In genomic region chr3:120192159-120192558, GRCh38 we compare ENCODE assay signal across 19 cellular contexts.
A peak's percentile ranks its signal among the peaks of the same experiment; 100 is the strongest.
DNase-seq lines count a peak whose midpoint lies in the region; ATAC-seq and TF ChIP-seq lines count a peak whose summit lies in the region.
"Had no signal": no experiment of that assay in that cellular context is flagged by ENCODE, and none has a peak within 500 bp of the region (broad histone marks: within the 10 kb centered on the region; RNA-seq: fewer than 3 reads in every experiment).

No MANE protein-coding gene starts in this region.

- H4K20me1 ChIP-seq in osteoblast (ENCODE audit: insufficient read depth, low read length) (no peaks in the 10 kb centered on the region), SK-N-SH (ENCODE audit: insufficient read depth) (no peaks in the 10 kb centered on the region)

- no peak for ATAC-seq in HG03439 (IDR thresholded peaks at IDR 0.05; ENCODE audit: unreplicated experiment)
- ATAC-seq: GM12878, SK-N-SH treated with all-trans-retinoic acid at 6 μM for 48 hours had no signal

- POLR2A ChIA-PET in SK-N-SH (lab: Yijun Ruan, JAX): interaction anchor here (1.0 kb wide), 1 partner anchor 96 kb away, joined by 3 read pairs; no protein-coding TSS in a partner anchor

- H3K4me1 ChIP-seq in osteoblast (ENCODE audit: insufficient read depth, low read length) (no peaks in the 10 kb centered on the region), SK-N-SH (ENCODE audit: control insufficient read depth in 1 of 2, insufficient read depth in 2 of 2, low read depth in 1 of 2, low read length in 1 of 2) (no peaks in the 10 kb centered on the region)

- peak; percentile 46 for DNase-seq in AG20443 (ENCODE audit: low spot score)
- DNase-seq in HCEC 1CT: peak; percentile 24
- peak; percentile 65 for DNase-seq in amniotic epithelial cell (ENCODE audit: low read depth)
- DNase-seq in osteoblast (ENCODE audit: insufficient read length, low spot score, missing footprints): peak; percentile 42
- no peak for DNase-seq in NCI-H2029 treated with DMSO at 0.1 percent for 48 hours (lab: John Stamatoyannopoulos, UW)
- no peak for DNase-seq in SK-N-SH
- DNase-seq in SKM-1 treated with dmso at 0.1 percent for 144 hours (lab: John Stamatoyannopoulos, UW; ENCODE audit: unreplicated experiment): no peak
- DNase-seq: DMS79 treated with DMSO at 0.1 percent for 48 hours; GDM1; H9; NCI-H1105 treated with DMSO at 0.1 percent for 48 hours; NCI-H1694; NCI-H748 treated with DMSO at 0.1 percent for 48 hours; NK-92 treated with Interleukin-12 subunit alpha and Interleukin-12 subunit beta, amount 100 ng/mL, for 24 hours; SHP77 treated with DMSO at 0.1 percent for 48 hours; T-helper 1 cell had no signal

- no peaks in the 10 kb centered on the region for H3K79me2 ChIP-seq in osteoblast (ENCODE audit: insufficient read depth, low read length)
- H3K79me2 ChIP-seq in SK-N-SH (ENCODE audit: insufficient read depth): no peaks in the 10 kb centered on the region

- CTCF ChIA-PET in SK-N-SH (lab: Yijun Ruan, JAX): no interaction called here

- no peaks in the 10 kb centered on the region for H3K36me3 ChIP-seq in osteoblast (ENCODE audit: insufficient read depth, low read length)
- no peaks in the 10 kb centered on the region for H3K36me3 ChIP-seq in SK-N-SH (replicated peaks in 1 of 2; ENCODE audit: control insufficient read depth in 1 of 2, insufficient read depth in 2 of 2, low read length in 1 of 2)

- H3K27me3 ChIP-seq in osteoblast (ENCODE audit: insufficient read depth, low read length) (no peaks in the 10 kb centered on the region), SK-N-SH (ENCODE audit: insufficient read depth) (no peaks in the 10 kb centered on the region)

- H3K9me2 ChIP-seq in SK-N-SH: no peaks in the 10 kb centered on the region

- TF ChIP-seq RAD21 in SK-N-SH (IDR thresholded peaks at IDR 0.05; ENCODE audit: low read length): no peak

- H3F3A ChIP-seq in SK-N-SH (replicated peaks; ENCODE audit: insufficient read depth): peaks cover 3% of the 10 kb centered on the region

- H3K4me3 ChIP-seq in osteoblast (ENCODE audit: insufficient read depth, low read length): no peak overlapping the region
- H3K4me3 ChIP-seq in SK-N-SH (ENCODE audit: low read depth in 2 of 2, low read length in 1 of 2): no peak overlapping the region
- H3K4me3 ChIP-seq: GM12878 had no signal

- H2AFZ ChIP-seq in osteoblast (ENCODE audit: low read length): no peak overlapping the region
- no peak overlapping the region for H2AFZ ChIP-seq in SK-N-SH (ENCODE audit: low read depth)

- TF ChIP-seq EP300 in SK-N-SH (IDR thresholded peaks at IDR 0.05; ENCODE audit: borderline replicate concordance in 1 of 2, low read depth in 1 of 2, low read length in 1 of 2): no peak

- 53% methylated on average over 1 of the region's 1 CpG for WGBS in SK-N-SH (ENCODE audit: low lambda C conversion rate)

- no peak overlapping the region for H3K9ac ChIP-seq in SK-N-SH

- no peak overlapping the region for H3K27ac ChIP-seq in osteoblast (ENCODE audit: low read depth, low read length)
- H3K27ac ChIP-seq in SK-N-SH (ENCODE audit: low read depth in 2 of 2, low read length in 1 of 2): no peak overlapping the region

- H3K4me2 ChIP-seq in osteoblast (ENCODE audit: insufficient read depth, low read length) (no peak overlapping the region), SK-N-SH (no peak overlapping the region)

- TF ChIP-seq CTCF in osteoblast (IDR thresholded peaks at IDR 0.05; ENCODE audit: extremely low read depth, low read depth, low read length) (no peak), SK-N-SH (IDR thresholded peaks at IDR 0.05) (no peak)

- H3K9me3 ChIP-seq in osteoblast (ENCODE audit: low read depth, low read length): no peaks in the 10 kb centered on the region
- H3K9me3 ChIP-seq in SK-N-SH: no peaks in the 10 kb centered on the region

TF ChIP-seq in SK-N-SH, 30 proteins besides CTCF, POLR2A, EP300 and RAD21:
- TF ChIP-seq MAX (IDR thresholded peaks at IDR 0.05; ENCODE audit: low read depth): no peak
- no peak for TF ChIP-seq CHD2 (IDR thresholded peaks at IDR 0.05; ENCODE audit: low read length, partially characterized antibody)
- no peak for TF ChIP-seq FOXJ3 (CRISPR knock-in tag; IDR thresholded peaks at IDR 0.05)
- TF ChIP-seq RCOR1 (IDR thresholded peaks at IDR 0.05; ENCODE audit: low read length): no peak
- TF ChIP-seq GATA2 (CRISPR knock-in tag; IDR thresholded peaks at IDR 0.05): no peak
- TF ChIP-seq POLR2AphosphoS5 (IDR thresholded peaks at IDR 0.05; ENCODE audit: low read depth, low read length): no peak
- TF ChIP-seq NFIC (IDR thresholded peaks at IDR 0.05; ENCODE audit: borderline replicate concordance): no peak
- TF ChIP-seq TEAD4 (IDR thresholded peaks at IDR 0.05; ENCODE audit: borderline replicate concordance, insufficient read depth): no peak
- TF ChIP-seq, protein P1, sequence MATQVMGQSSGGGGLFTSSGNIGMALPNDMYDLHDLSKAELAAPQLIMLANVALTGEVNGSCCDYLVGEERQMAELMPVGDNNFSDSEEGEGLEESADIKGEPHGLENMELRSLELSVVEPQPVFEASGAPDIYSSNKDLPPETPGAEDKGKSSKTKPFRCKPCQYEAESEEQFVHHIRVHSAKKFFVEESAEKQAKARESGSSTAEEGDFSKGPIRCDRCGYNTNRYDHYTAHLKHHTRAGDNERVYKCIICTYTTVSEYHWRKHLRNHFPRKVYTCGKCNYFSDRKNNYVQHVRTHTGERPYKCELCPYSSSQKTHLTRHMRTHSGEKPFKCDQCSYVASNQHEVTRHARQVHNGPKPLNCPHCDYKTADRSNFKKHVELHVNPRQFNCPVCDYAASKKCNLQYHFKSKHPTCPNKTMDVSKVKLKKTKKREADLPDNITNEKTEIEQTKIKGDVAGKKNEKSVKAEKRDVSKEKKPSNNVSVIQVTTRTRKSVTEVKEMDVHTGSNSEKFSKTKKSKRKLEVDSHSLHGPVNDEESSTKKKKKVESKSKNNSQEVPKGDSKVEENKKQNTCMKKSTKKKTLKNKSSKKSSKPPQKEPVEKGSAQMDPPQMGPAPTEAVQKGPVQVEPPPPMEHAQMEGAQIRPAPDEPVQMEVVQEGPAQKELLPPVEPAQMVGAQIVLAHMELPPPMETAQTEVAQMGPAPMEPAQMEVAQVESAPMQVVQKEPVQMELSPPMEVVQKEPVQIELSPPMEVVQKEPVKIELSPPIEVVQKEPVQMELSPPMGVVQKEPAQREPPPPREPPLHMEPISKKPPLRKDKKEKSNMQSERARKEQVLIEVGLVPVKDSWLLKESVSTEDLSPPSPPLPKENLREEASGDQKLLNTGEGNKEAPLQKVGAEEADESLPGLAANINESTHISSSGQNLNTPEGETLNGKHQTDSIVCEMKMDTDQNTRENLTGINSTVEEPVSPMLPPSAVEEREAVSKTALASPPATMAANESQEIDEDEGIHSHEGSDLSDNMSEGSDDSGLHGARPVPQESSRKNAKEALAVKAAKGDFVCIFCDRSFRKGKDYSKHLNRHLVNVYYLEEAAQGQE (IDR thresholded peaks at IDR 0.05; ENCODE audit: low read depth, low read length): no peak
- no peak for TF ChIP-seq ELF1 (IDR thresholded peaks at IDR 0.05)
- TF ChIP-seq ZBTB33 (IDR thresholded peaks at IDR 0.05; ENCODE audit: borderline replicate concordance, low read depth): no peak
- no peak for TF ChIP-seq EZH2phosphoT487 (IDR thresholded peaks at IDR 0.05; ENCODE audit: borderline replicate concordance, low read depth)
- TF ChIP-seq PBX3 (IDR thresholded peaks at IDR 0.05): no peak
- no peak for TF ChIP-seq RFX5 (IDR thresholded peaks at IDR 0.05; ENCODE audit: low read length)
- TF ChIP-seq SMC3 (IDR thresholded peaks at IDR 0.05; ENCODE audit: low read depth, low read length): no peak
- TF ChIP-seq SIN3A (IDR thresholded peaks at IDR 0.05; ENCODE audit: borderline replicate concordance, low read depth, low read length): no peak

Comparison
In these comparisons a context has a peak if more than half of its experiments do, and no peak if none do; other contexts are left out.
1. DNase-seq: peak in AG20443 (single experiment), HCEC 1CT (single experiment), amniotic epithelial cell (single experiment) and osteoblast (single experiment); none in NCI-H2029 treated with DMSO at 0.1 percent for 48 hours (single experiment), SK-N-SH (single experiment) and SKM-1 treated with dmso at 0.1 percent for 144 hours (single experiment).